1 cellular context compared by ENCODE assay signal in the genomic region with DNA sequence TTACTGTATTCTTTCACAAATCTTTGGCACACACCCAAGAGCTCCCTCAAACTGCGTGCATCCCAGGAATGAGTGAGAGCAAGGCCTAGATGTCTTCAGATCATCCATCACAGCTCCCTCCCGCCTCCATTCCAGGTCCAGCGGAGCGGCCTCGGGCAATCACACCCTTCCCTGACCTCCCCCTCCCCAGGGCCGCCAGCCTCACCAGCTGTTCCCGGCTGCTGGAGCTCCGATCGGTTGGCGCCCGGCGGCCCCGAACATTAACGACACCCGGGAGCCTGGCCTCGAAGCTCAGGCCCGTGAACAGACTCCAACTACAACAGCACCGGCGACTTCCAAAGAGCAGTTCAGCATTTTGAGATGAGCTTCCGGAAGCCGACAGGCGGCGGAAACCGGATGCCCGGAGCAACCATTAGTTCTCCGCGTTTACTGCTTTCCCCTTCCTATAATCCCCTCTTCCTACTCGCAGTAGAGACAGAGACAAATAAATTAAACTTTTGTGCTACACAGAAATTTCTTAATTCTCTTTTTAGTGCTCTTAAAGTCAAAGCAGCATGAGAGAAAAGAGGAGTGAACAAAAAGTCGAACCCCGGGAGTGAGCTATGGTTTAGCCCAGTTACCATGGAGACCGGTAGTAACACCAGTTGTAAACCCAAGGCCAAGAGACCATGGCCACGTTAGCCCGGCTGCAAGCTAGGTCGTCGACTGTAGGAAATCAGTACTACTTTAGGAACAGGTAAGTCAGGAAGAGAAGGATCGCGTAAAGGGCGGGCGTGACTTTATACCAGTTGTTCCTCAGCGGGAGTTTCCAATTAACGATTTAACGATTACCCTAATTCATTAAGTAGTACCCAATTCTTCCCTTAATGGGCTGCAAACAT.
TF ChIP-seq lines count a peak whose summit lies in the region.

A gene (minus strand): TSS at position 380 of the 881 bp plus-strand sequence. CDS start 119 bp downstream, at position 261.
A gene with protein sequence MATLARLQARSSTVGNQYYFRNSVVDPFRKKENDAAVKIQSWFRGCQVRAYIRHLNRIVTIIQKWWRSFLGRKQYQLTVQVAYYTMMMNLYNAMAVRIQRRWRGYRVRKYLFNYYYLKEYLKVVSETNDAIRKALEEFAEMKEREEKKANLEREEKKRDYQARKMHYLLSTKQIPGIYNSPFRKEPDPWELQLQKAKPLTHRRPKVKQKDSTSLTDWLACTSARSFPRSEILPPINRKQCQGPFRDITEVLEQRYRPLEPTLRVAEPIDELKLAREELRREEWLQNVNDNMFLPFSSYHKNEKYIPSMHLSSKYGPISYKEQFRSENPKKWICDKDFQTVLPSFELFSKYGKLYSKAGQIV (plus strand): TSS at position 634 of the 881 bp plus-strand sequence. CDS start 35 bp downstream, at position 669.

TF ChIP-seq in HEK293, 187 proteins besides CTCF, POLR2A, EP300 and RAD21 (continued from another document):
- TF ChIP-seq, protein P1, sequence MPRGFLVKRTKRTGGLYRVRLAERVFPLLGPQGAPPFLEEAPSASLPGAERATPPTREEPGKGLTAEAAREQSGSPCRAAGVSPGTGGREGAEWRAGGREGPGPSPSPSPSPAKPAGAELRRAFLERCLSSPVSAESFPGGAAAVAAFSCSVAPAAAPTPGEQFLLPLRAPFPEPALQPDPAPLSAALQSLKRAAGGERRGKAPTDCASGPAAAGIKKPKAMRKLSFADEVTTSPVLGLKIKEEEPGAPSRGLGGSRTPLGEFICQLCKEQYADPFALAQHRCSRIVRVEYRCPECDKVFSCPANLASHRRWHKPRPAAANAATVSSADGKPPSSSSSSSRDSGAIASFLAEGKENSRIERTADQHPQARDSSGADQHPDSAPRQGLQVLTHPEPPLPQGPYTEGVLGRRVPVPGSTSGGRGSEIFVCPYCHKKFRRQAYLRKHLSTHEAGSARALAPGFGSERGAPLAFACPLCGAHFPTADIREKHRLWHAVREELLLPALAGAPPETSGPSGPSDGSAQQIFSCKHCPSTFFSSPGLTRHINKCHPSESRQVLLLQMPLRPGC (tag by site-specific recombination; IDR thresholded peaks at IDR 0.05) = peak; percentile 31; the same call in 1 of the 2 replicates
- TF ChIP-seq ZNF555 (tag by site-specific recombination; conservative IDR thresholded peaks at IDR 0.05) = no peak
- TF ChIP-seq EGR2 (tag by site-specific recombination; IDR thresholded peaks at IDR 0.05; ENCODE audit: low read depth) = no peak
- no peak for TF ChIP-seq KLF9 (tag by site-specific recombination; IDR thresholded peaks at IDR 0.05; ENCODE audit: low read depth)
- TF ChIP-seq ZNF629 (tag by site-specific recombination; IDR thresholded peaks at IDR 0.05) = peak; percentile 45; the same call in 1 of the 2 replicates
- TF ChIP-seq ZNF549 (tag by site-specific recombination; IDR thresholded peaks at IDR 0.05) = no peak
- no peak for TF ChIP-seq ZNF416 (tag by site-specific recombination; IDR thresholded peaks at IDR 0.05)
- TF ChIP-seq ZNF776 (tag by site-specific recombination; IDR thresholded peaks at IDR 0.05; ENCODE audit: borderline replicate concordance) = no peak
- TF ChIP-seq ZNF266 (tag by site-specific recombination; IDR thresholded peaks at IDR 0.05; ENCODE audit: low read depth) = no peak
- TF ChIP-seq ZSCAN30 (tag by site-specific recombination; IDR thresholded peaks at IDR 0.05) = no peak
- TF ChIP-seq ZNF585B (tag by site-specific recombination; IDR thresholded peaks at IDR 0.05) = no peak
- TF ChIP-seq ZNF133 (tag by site-specific recombination; IDR thresholded peaks at IDR 0.05) = no peak
- TF ChIP-seq, protein P2, sequence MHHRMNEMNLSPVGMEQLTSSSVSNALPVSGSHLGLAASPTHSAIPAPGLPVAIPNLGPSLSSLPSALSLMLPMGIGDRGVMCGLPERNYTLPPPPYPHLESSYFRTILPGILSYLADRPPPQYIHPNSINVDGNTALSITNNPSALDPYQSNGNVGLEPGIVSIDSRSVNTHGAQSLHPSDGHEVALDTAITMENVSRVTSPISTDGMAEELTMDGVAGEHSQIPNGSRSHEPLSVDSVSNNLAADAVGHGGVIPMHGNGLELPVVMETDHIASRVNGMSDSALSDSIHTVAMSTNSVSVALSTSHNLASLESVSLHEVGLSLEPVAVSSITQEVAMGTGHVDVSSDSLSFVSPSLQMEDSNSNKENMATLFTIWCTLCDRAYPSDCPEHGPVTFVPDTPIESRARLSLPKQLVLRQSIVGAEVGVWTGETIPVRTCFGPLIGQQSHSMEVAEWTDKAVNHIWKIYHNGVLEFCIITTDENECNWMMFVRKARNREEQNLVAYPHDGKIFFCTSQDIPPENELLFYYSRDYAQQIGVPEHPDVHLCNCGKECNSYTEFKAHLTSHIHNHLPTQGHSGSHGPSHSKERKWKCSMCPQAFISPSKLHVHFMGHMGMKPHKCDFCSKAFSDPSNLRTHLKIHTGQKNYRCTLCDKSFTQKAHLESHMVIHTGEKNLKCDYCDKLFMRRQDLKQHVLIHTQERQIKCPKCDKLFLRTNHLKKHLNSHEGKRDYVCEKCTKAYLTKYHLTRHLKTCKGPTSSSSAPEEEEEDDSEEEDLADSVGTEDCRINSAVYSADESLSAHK (tag by site-specific recombination; IDR thresholded peaks at IDR 0.05) = no peak
- no peak for TF ChIP-seq ZSCAN16 (tag by site-specific recombination; IDR thresholded peaks at IDR 0.05)
- TF ChIP-seq ZNF10 (tag by site-specific recombination; IDR thresholded peaks at IDR 0.05) = no peak
- no peak for TF ChIP-seq ZBTB7A (tag by site-specific recombination; IDR thresholded peaks at IDR 0.05; ENCODE audit: low read depth)
- peak; percentile 60; the same call in 1 of the 2 replicates for TF ChIP-seq ZXDB (tag by site-specific recombination; IDR thresholded peaks at IDR 0.05)
- TF ChIP-seq, protein P3, sequence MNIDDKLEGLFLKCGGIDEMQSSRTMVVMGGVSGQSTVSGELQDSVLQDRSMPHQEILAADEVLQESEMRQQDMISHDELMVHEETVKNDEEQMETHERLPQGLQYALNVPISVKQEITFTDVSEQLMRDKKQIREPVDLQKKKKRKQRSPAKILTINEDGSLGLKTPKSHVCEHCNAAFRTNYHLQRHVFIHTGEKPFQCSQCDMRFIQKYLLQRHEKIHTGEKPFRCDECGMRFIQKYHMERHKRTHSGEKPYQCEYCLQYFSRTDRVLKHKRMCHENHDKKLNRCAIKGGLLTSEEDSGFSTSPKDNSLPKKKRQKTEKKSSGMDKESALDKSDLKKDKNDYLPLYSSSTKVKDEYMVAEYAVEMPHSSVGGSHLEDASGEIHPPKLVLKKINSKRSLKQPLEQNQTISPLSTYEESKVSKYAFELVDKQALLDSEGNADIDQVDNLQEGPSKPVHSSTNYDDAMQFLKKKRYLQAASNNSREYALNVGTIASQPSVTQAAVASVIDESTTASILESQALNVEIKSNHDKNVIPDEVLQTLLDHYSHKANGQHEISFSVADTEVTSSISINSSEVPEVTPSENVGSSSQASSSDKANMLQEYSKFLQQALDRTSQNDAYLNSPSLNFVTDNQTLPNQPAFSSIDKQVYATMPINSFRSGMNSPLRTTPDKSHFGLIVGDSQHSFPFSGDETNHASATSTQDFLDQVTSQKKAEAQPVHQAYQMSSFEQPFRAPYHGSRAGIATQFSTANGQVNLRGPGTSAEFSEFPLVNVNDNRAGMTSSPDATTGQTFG (tag by site-specific recombination; IDR thresholded peaks at IDR 0.05; ENCODE audit: borderline replicate concordance) = no peak
- no peak for TF ChIP-seq ZNF664 (tag by site-specific recombination; IDR thresholded peaks at IDR 0.05)
- no peak for TF ChIP-seq ZBTB21 (tag by site-specific recombination; IDR thresholded peaks at IDR 0.05)
- TF ChIP-seq ZFHX2 (tag by site-specific recombination; conservative IDR thresholded peaks at IDR 0.05) = no peak
- TF ChIP-seq BCL11B (tag by site-specific recombination; IDR thresholded peaks at IDR 0.05; ENCODE audit: low read depth) = no peak
- TF ChIP-seq ZNF792 (tag by site-specific recombination; IDR thresholded peaks at IDR 0.05) = no peak
- TF ChIP-seq, protein P4, sequence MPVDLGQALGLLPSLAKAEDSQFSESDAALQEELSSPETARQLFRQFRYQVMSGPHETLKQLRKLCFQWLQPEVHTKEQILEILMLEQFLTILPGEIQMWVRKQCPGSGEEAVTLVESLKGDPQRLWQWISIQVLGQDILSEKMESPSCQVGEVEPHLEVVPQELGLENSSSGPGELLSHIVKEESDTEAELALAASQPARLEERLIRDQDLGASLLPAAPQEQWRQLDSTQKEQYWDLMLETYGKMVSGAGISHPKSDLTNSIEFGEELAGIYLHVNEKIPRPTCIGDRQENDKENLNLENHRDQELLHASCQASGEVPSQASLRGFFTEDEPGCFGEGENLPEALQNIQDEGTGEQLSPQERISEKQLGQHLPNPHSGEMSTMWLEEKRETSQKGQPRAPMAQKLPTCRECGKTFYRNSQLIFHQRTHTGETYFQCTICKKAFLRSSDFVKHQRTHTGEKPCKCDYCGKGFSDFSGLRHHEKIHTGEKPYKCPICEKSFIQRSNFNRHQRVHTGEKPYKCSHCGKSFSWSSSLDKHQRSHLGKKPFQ (tag by site-specific recombination; IDR thresholded peaks at IDR 0.05) = peak; percentile 66; the same call in 1 of the 2 replicates
- no peak for TF ChIP-seq ZNF121 (tag by site-specific recombination; IDR thresholded peaks at IDR 0.05)
- TF ChIP-seq SALL2 (tag by site-specific recombination; IDR thresholded peaks at IDR 0.05; ENCODE audit: borderline replicate concordance) = no peak
- TF ChIP-seq, protein P5, sequence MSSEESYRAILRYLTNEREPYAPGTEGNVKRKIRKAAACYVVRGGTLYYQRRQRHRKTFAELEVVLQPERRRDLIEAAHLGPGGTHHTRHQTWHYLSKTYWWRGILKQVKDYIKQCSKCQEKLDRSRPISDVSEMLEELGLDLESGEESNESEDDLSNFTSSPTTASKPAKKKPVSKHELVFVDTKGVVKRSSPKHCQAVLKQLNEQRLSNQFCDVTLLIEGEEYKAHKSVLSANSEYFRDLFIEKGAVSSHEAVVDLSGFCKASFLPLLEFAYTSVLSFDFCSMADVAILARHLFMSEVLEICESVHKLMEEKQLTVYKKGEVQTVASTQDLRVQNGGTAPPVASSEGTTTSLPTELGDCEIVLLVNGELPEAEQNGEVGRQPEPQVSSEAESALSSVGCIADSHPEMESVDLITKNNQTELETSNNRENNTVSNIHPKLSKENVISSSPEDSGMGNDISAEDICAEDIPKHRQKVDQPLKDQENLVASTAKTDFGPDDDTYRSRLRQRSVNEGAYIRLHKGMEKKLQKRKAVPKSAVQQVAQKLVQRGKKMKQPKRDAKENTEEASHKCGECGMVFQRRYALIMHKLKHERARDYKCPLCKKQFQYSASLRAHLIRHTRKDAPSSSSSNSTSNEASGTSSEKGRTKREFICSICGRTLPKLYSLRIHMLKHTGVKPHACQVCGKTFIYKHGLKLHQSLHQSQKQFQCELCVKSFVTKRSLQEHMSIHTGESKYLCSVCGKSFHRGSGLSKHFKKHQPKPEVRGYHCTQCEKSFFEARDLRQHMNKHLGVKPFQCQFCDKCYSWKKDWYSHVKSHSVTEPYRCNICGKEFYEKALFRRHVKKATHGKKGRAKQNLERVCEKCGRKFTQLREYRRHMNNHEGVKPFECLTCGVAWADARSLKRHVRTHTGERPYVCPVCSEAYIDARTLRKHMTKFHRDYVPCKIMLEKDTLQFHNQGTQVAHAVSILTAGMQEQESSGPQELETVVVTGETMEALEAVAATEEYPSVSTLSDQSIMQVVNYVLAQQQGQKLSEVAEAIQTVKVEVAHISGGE (tag by site-specific recombination; conservative IDR thresholded peaks at IDR 0.05; ENCODE audit: low read depth) = peak; percentile 89
- no peak for TF ChIP-seq ZIC2 (tag by site-specific recombination; IDR thresholded peaks at IDR 0.05)
- no peak for TF ChIP-seq ZNF292 (tag by site-specific recombination; IDR thresholded peaks at IDR 0.05; ENCODE audit: borderline replicate concordance, low read depth)
- TF ChIP-seq ZNF140 (tag by site-specific recombination; IDR thresholded peaks at IDR 0.05) = no peak
TF ChIP-seq in HEK293: peak in this region for 29.
